ENCODE assay signal across 16 cellular contexts in the genomic region with DNA sequence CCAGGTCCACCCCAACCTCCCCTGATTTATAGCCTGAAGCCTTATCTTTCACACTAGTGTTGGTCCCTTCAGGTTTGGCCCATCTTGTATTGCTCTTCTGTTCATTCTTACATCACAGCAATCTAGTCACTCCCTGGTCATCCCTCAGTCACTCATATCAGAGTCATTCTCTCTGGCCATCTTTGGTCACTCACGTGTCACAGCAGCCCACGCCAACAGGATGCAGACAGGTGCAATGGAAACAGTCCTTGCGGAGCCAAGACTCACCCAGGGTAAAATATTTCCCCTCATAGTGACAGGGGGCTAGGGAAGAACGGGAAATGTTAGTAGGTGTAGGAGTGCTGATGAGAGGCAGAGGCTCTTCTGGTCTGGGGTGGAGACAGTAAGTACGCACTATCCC. TPM values are rescaled to one million over a fixed set of nuclear protein-coding genes. Genes with fewer than 3 reads are reported as not detected.
"Had no signal": no experiment of that assay in that cellular context is flagged by ENCODE, and none has a peak within 500 bp of the region (broad histone marks: within the 10 kb centered on the region; RNA-seq: fewer than 3 reads in every experiment).

No MANE protein-coding gene starts in this region.

- ATAC-seq: gastrocnemius medialis; left lung; mucosa of descending colon; naive thymus-derived CD8-positive, alpha-beta T cell; pancreas; right cardiac atrium had no signal

- DNase-seq: dorsolateral prefrontal cortex; effector CD8-positive, alpha-beta T cell; gastrocnemius medialis; left lung; mucosa of descending colon; naive thymus-derived CD8-positive, alpha-beta T cell; occipital lobe; pancreas; right cardiac atrium; small intestine; stimulated activated CD4-positive, alpha-beta T cell treated with anti-CD3 and anti-CD28 coated beads, Interleukin-12 subunit alpha, Interleukin-12 subunit beta, amount 100 ng/mL, for 4 hours; stimulated activated naive CD4-positive, alpha-beta T cell treated with Interleukin-2 at 50 U/mL for 16 hours; upper lobe of left lung; uterus had no signal

- H3K9me3 Mint-ChIP-seq: naive thymus-derived CD8-positive, alpha-beta T cell had no signal

- H3K27ac Mint-ChIP-seq: progenitor cell of endocrine pancreas had no signal

- H3K27me3 Mint-ChIP-seq: naive thymus-derived CD8-positive, alpha-beta T cell; progenitor cell of endocrine pancreas had no signal

RNA-seq across cellular contexts. Expression of a gene that starts 0.6 kb away (rescaled TPM):
- total RNA-seq: fibroblast of villous mesenchyme, gastrocnemius medialis, occipital lobe, progenitor cell of endocrine pancreas, right cardiac atrium, uterus had no signal
